ENCODE assay signal across 16 cellular contexts in genomic region chr12:79553863-79554574, GRCh38.
A peak's percentile ranks its signal among the peaks of the same experiment; 100 is the strongest.
DNase-seq lines count a peak whose midpoint lies in the region; ATAC-seq and TF ChIP-seq lines count a peak whose summit lies in the region.
"Had no signal": no experiment of that assay in that cellular context is flagged by ENCODE, and none has a peak within 500 bp of the region (broad histone marks: within the 10 kb centered on the region; RNA-seq: fewer than 3 reads in every experiment).

No MANE protein-coding gene starts in this region.

- H3K4me1 ChIP-seq in neuronal stem cell (ENCODE audit: control insufficient read depth in 2 of 2, insufficient read depth in 1 of 2, low read depth in 1 of 2, low read length in 2 of 2) (peaks cover 0 to 4% of the 10 kb centered on the region in 2 donors), upper lobe of right lung (peaks cover 39% of the 10 kb centered on the region)
- H3K4me1 ChIP-seq: BE2C had no signal

- peaks cover 11 to 17% of the 10 kb centered on the region in 2 donors for H3K36me3 ChIP-seq in neuronal stem cell (replicated peaks in 1 of 2; ENCODE audit: control insufficient read depth in 2 of 2, insufficient read depth in 2 of 2, low read length in 2 of 2)
- H3K36me3 ChIP-seq in upper lobe of right lung, result no peaks in the 10 kb centered on the region
- H3K36me3 ChIP-seq: BE2C had no signal

- WGBS in neuronal stem cell (ENCODE audit: extremely low coverage in 2 of 2, insufficient read length in 2 of 2, insufficient replicate concordance in 1 of 2), 2 donors, result no CpG with 5 or more reads among the region's 24 CpGs

- H2BK5ac ChIP-seq in neuronal stem cell (ENCODE audit: low read length), result no peak overlapping the region

- H2BK12ac ChIP-seq in neuronal stem cell (ENCODE audit: low read length), result no peak overlapping the region

- H3K4me2 ChIP-seq in neuronal stem cell (ENCODE audit: insufficient read depth, low read length, poor library complexity, severe bottlenecking), result no peak overlapping the region
- H3K4me2 ChIP-seq: A549 had no signal

- H2AK5ac ChIP-seq in neuronal stem cell (ENCODE audit: low read depth, low read length), result peak overlapping the region; percentile 54

- intact Hi-C loops in upper lobe of right lung (cut with DNase I), result no loop called here

- DNase-seq in neuronal stem cell (ENCODE audit: low spot score) (no peak), upper lobe of right lung (no peak)
- no peak for DNase-seq in stimulated activated CD4-positive, alpha-beta T cell treated with anti-CD3 and anti-CD28 coated beads, Interleukin-4, amount 100 ng/mL, for 4 hours
- DNase-seq: BE2C; CD8-positive, alpha-beta T cell; COR-L47; DMS153; DMS79 treated with DMSO at 0.1 percent for 48 hours; EL; GM23248; H7 had no signal

- H3K23ac ChIP-seq in neuronal stem cell (ENCODE audit: low read depth, low read length, poor library complexity), result no peak overlapping the region

- no peak overlapping the region for H3K14ac ChIP-seq in neuronal stem cell (ENCODE audit: low read length)

- no peak overlapping the region for H2BK15ac ChIP-seq in neuronal stem cell (ENCODE audit: low read length)

- H3K27me3 ChIP-seq in neuronal stem cell (ENCODE audit: control insufficient read depth in 3 of 3, insufficient read depth in 3 of 3, low read depth in 1 of 3, low read length in 3 of 3), result no peaks in the 10 kb centered on the region
- H3K27me3 ChIP-seq in upper lobe of right lung, result no peaks in the 10 kb centered on the region

- no peaks in the 10 kb centered on the region for H3K79me1 ChIP-seq in neuronal stem cell (ENCODE audit: low read depth, low read length)

- H3K27ac ChIP-seq in C4-2B (peak overlapping the region; percentile 74), VCaP (peak overlapping the region; percentile 87), neuronal stem cell (replicated peaks; ENCODE audit: low read length) (no peak overlapping the region), upper lobe of right lung (no peak overlapping the region)
- H3K27ac ChIP-seq: GM23248 had no signal

- no peak overlapping the region for H2BK120ac ChIP-seq in neuronal stem cell (ENCODE audit: low read depth, low read length)

- H4K8ac ChIP-seq in neuronal stem cell (ENCODE audit: low read depth, low read length), result no peak overlapping the region

- H3K4me3 ChIP-seq in neuronal stem cell (ENCODE audit: low read length in 2 of 2) (no peak overlapping the region), upper lobe of right lung (no peak overlapping the region)
- H3K4me3 ChIP-seq: A549, GM23248 had no signal

- peaks cover 4 to 27% of the 10 kb centered on the region in 2 donors for H3K9me3 ChIP-seq in neuronal stem cell (replicated peaks in 1 of 2; ENCODE audit: control insufficient read depth in 2 of 2, insufficient read depth in 1 of 2, low read depth in 1 of 2, low read length in 2 of 2)
- no peaks in the 10 kb centered on the region for H3K9me3 ChIP-seq in upper lobe of right lung
- H3K9me3 ChIP-seq: BE2C had no signal

- no peak overlapping the region for H3K9ac ChIP-seq in neuronal stem cell (ENCODE audit: low read depth, low read length, poor library complexity)
- H3K9ac ChIP-seq: GM23248 had no signal

- H2AFZ ChIP-seq in neuronal stem cell (ENCODE audit: low read length), result no peak overlapping the region
- H2AFZ ChIP-seq: GM23248 had no signal

- no peak overlapping the region for H4K91ac ChIP-seq in neuronal stem cell (ENCODE audit: low read depth, low read length, poor library complexity)

- no peak for TF ChIP-seq CTCF in C4-2B (conservative IDR thresholded peaks at IDR 0.05)
- no peak for TF ChIP-seq CTCF in VCaP (conservative IDR thresholded peaks at IDR 0.05)
- TF ChIP-seq CTCF in upper lobe of right lung (IDR thresholded peaks at IDR 0.05), result no peak

- no peak overlapping the region for H3K4ac ChIP-seq in neuronal stem cell (ENCODE audit: low read length)

- peak; percentile 29 for ATAC-seq in upper lobe of right lung
- ATAC-seq in GM21717 (IDR thresholded peaks at IDR 0.05; ENCODE audit: unreplicated experiment), result no peak
- ATAC-seq in GM21529 (IDR thresholded peaks at IDR 0.05; ENCODE audit: unreplicated experiment), result no peak
- ATAC-seq: A549; CD8-positive, alpha-beta T cell had no signal

- no peak overlapping the region for H3K18ac ChIP-seq in neuronal stem cell (ENCODE audit: low read length)

Comparison
In these comparisons a context has a peak if more than half of its experiments do, and no peak if none do; other contexts are left out.
1. H3K27ac ChIP-seq: peak in C4-2B (single experiment) and VCaP (single experiment); none in neuronal stem cell (single experiment) and upper lobe of right lung (single experiment).